Comparison of ENCODE assay signal across 23 cellular contexts in the genomic region with DNA sequence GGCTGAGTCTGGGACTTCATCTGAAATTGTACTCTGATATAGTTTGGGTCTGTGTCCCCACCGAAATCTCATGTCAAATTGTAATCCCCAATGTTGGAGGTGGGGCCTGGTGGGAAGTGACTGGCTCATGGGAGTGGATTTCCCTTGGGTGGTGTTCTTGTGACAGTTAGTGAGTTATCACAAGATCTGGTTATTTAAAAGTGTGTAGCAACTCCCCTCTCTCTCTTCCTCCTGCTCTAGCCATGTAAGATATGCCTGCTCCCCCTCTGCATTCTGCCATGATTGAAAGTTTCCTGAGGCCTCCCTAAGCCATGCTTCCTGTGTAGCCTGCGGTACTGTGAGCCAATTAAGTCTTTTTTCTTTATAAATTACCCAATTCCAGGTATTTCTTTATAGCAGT.
DNase-seq lines count a peak whose midpoint lies in the region; TF ChIP-seq lines count a peak whose summit lies in the region.
"Had no signal": no experiment of that assay in that cellular context is flagged by ENCODE, and none has a peak within 500 bp of the region (broad histone marks: within the 10 kb centered on the region; RNA-seq: fewer than 3 reads in every experiment).

No MANE protein-coding gene starts in this region.

- H2BK12ac ChIP-seq in mesenchymal stem cell (ENCODE audit: low read length in 2 of 2) = no peak overlapping the region

- no peaks in the 10 kb centered on the region for H3K9me2 ChIP-seq in Karpas-422 (replicated peaks; ENCODE audit: insufficient read depth, low read length)
- H3K9me2 ChIP-seq: SK-N-SH had no signal

- H3K27ac Mint-ChIP-seq in neural crest cell (ENCODE audit: unreplicated experiment) = peak overlapping the region; percentile 30
- H3K27ac Mint-ChIP-seq: CD4-positive, alpha-beta memory T cell; GM23338 had no signal

- H3K27ac ChIP-seq in A673 (ENCODE audit: low read depth, low read length, poor library complexity, severe bottlenecking) = no peak overlapping the region
- H3K27ac ChIP-seq in Karpas-422 (ENCODE audit: low read length) = no peak overlapping the region
- H3K27ac ChIP-seq in esophagus muscularis mucosa (replicated peaks in 1 of 4) = no peak overlapping the region
- H3K27ac ChIP-seq in mesenchymal stem cell (ENCODE audit: low read length, poor library complexity, severe bottlenecking) = no peak overlapping the region
- H3K27ac ChIP-seq: BLaER1 treated with 17β-estradiol and CSF1 and Interleukin-3, amounts not matched to agents 10 nM and 100 nM had no signal

- peak; percentile 33 for DNase-seq in A673 (ENCODE audit: low spot score)
- DNase-seq in MV-4-11 (lab: John Stamatoyannopoulos, UW) = peak; percentile 5
- DNase-seq in UCSD-AML1 (lab: John Stamatoyannopoulos, UW; ENCODE audit: unreplicated experiment) = peak; percentile 36
- DNase-seq in neural crest cell (ENCODE audit: low read depth, low spot score) = no peak
- no peak for DNase-seq in Karpas-422
- DNase-seq in esophagus muscularis mucosa (ENCODE audit: extremely low spot score) = no peak
- no peak for DNase-seq in mesenchymal stem cell
- DNase-seq: AML-193; Caco-2; CD4-positive, alpha-beta memory T cell; H9; KBM-7; MG63; NCI-H1105 treated with DMSO at 0.1 percent for 48 hours; NCI-H146; NCI-H2029; NCI-H446; NCI-H524 treated with DMSO at 0.1 percent for 48 hours; SIG-M5; SK-N-SH; SW 1271 had no signal

- no peaks in the 10 kb centered on the region for H3K27me3 ChIP-seq in A673 (replicated peaks; ENCODE audit: insufficient read depth, low read depth, low read length, poor library complexity)
- no peaks in the 10 kb centered on the region for H3K27me3 ChIP-seq in Karpas-422 (ENCODE audit: low read length)
- no peaks in the 10 kb centered on the region for H3K27me3 ChIP-seq in esophagus muscularis mucosa
- no peaks in the 10 kb centered on the region for H3K27me3 ChIP-seq in mesenchymal stem cell (ENCODE audit: control insufficient read depth in 1 of 2, insufficient read depth in 1 of 2, low read length in 2 of 2)
- H3K27me3 ChIP-seq: BLaER1 treated with 17β-estradiol and CSF1 and Interleukin-3, amounts not matched to agents 10 nM and 100 nM; MG63 had no signal

- no peak overlapping the region for H2BK120ac ChIP-seq in mesenchymal stem cell (ENCODE audit: low read depth, low read length)

- no peaks in the 10 kb centered on the region for H3K36me3 ChIP-seq in A673 (ENCODE audit: insufficient read depth, low read length, poor library complexity, severe bottlenecking)
- no peaks in the 10 kb centered on the region for H3K36me3 ChIP-seq in Karpas-422 (ENCODE audit: insufficient read depth, low read length)
- H3K36me3 ChIP-seq in esophagus muscularis mucosa = no peaks in the 10 kb centered on the region
- no peaks in the 10 kb centered on the region for H3K36me3 ChIP-seq in mesenchymal stem cell (ENCODE audit: control insufficient read depth in 1 of 2, insufficient read depth in 2 of 2, low read depth in 1 of 2, low read length in 2 of 2)
- H3K36me3 ChIP-seq: BLaER1 treated with 17β-estradiol and CSF1 and Interleukin-3, amounts not matched to agents 10 nM and 100 nM; MG63 had no signal

- no peaks in the 10 kb centered on the region for H3K9me3 ChIP-seq in A673 (ENCODE audit: low read depth, low read length, poor library complexity, severe bottlenecking)
- H3K9me3 ChIP-seq in Karpas-422 (ENCODE audit: low read length) = no peaks in the 10 kb centered on the region
- no peaks in the 10 kb centered on the region for H3K9me3 ChIP-seq in esophagus muscularis mucosa
- H3K9me3 ChIP-seq in mesenchymal stem cell (ENCODE audit: control insufficient read depth, low read length) = no peaks in the 10 kb centered on the region
- H3K9me3 ChIP-seq: BLaER1 treated with 17β-estradiol and CSF1 and Interleukin-3, amounts not matched to agents 10 nM and 100 nM; Caco-2; MG63; SK-N-SH had no signal

- no peak for TF ChIP-seq EP300 in esophagus muscularis mucosa (IDR thresholded peaks at IDR 0.05)

- intact Hi-C loops in A673 (cut with micrococcal nuclease; ENCODE audit: unreplicated experiment) (no loop called here), esophagus muscularis mucosa (cut with DNase I) (no loop called here)

- peaks cover 3% of the 10 kb centered on the region for H3K9me3 Mint-ChIP-seq in neural crest cell
- H3K9me3 Mint-ChIP-seq: CD4-positive, alpha-beta memory T cell had no signal

- H2BK5ac ChIP-seq in mesenchymal stem cell (ENCODE audit: low read depth, low read length, poor library complexity, severe bottlenecking) = no peak overlapping the region

- H3K9ac ChIP-seq in Karpas-422 (ENCODE audit: low read length) (no peak overlapping the region), mesenchymal stem cell (ENCODE audit: low read length) (no peak overlapping the region)
- H3K9ac ChIP-seq: BLaER1 treated with 17β-estradiol and CSF1 and Interleukin-3, amounts not matched to agents 10 nM and 100 nM; SK-N-SH had no signal

- no peaks in the 10 kb centered on the region for H3K79me2 ChIP-seq in Karpas-422 (ENCODE audit: low read length)

- no peaks in the 10 kb centered on the region for H3K27me3 Mint-ChIP-seq in neural crest cell (ENCODE audit: low read depth)
- H3K27me3 Mint-ChIP-seq: CD4-positive, alpha-beta memory T cell had no signal

- H3K36me3 Mint-ChIP-seq in neural crest cell (ENCODE audit: low read depth) = no peaks in the 10 kb centered on the region
- H3K36me3 Mint-ChIP-seq: CD4-positive, alpha-beta memory T cell had no signal

- H3K4me1 Mint-ChIP-seq in neural crest cell = peaks cover 7% of the 10 kb centered on the region
- H3K4me1 Mint-ChIP-seq: GM23338 had no signal

- H3K4me3 ChIP-seq in A673 (ENCODE audit: low read depth, low read length, poor library complexity, severe bottlenecking) = no peak overlapping the region
- no peak overlapping the region for H3K4me3 ChIP-seq in Karpas-422 (ENCODE audit: low read length)
- H3K4me3 ChIP-seq in esophagus muscularis mucosa = no peak overlapping the region
- H3K4me3 ChIP-seq in mesenchymal stem cell (ENCODE audit: insufficient read depth in 1 of 2, low read depth in 1 of 2, low read length in 2 of 2) = no peak overlapping the region
- H3K4me3 ChIP-seq: BLaER1 treated with 17β-estradiol and CSF1 and Interleukin-3, amounts not matched to agents 10 nM and 100 nM; GM23338; MG63 had no signal

- TF ChIP-seq CTCF in A673 (conservative IDR thresholded peaks at IDR 0.05; ENCODE audit: low read depth, low read length) (no peak), neural crest cell (conservative IDR thresholded peaks at IDR 0.05) (no peak), esophagus muscularis mucosa (IDR thresholded peaks at IDR 0.05) (no peak)

- CTCF ChIA-PET in A673 (lab: Charles Lee) = no interaction called here

- 72% methylated on average over 2 of the region's 2 CpGs for WGBS in esophagus muscularis mucosa
- 64% methylated on average over 2 of the region's 2 CpGs for WGBS in mesenchymal stem cell

- H3K4me1 ChIP-seq in A673 (ENCODE audit: insufficient read depth, low read length, poor library complexity, severe bottlenecking) (peaks cover 12% of the 10 kb centered on the region), Karpas-422 (ENCODE audit: low read length) (no peaks in the 10 kb centered on the region), esophagus muscularis mucosa (peaks cover 0 to 5% (median under 1%) of the 10 kb centered on the region in 4 donors), mesenchymal stem cell (ENCODE audit: control insufficient read depth, insufficient read depth, low read depth, low read length) (peaks cover 2% of the 10 kb centered on the region)
- H3K4me1 ChIP-seq: BLaER1 treated with 17β-estradiol and CSF1 and Interleukin-3, amounts not matched to agents 10 nM and 100 nM; Caco-2 had no signal

- H2AFZ ChIP-seq in Karpas-422 (ENCODE audit: low read length) (no peak overlapping the region), mesenchymal stem cell (ENCODE audit: low read depth, low read length) (no peak overlapping the region)
- H2AFZ ChIP-seq: GM23338 had no signal

- no peak overlapping the region for H3K4me2 ChIP-seq in Karpas-422 (ENCODE audit: low read depth, low read length, poor library complexity, severe bottlenecking)
- no peak overlapping the region for H3K4me2 ChIP-seq in mesenchymal stem cell (ENCODE audit: low read length, poor library complexity, severe bottlenecking)
- H3K4me2 ChIP-seq: BLaER1 treated with 17β-estradiol and CSF1 and Interleukin-3, amounts not matched to agents 10 nM and 100 nM; GM23338; SK-N-SH had no signal

- H3K4me3 Mint-ChIP-seq in neural crest cell = no peak overlapping the region
- H3K4me3 Mint-ChIP-seq: CD4-positive, alpha-beta memory T cell; GM23338; H9 had no signal

- BruUV-seq in A673 (replicated peaks; lab: Mats Ljungman, UMichigan) = no TSS peak

- no peak overlapping the region for H3K14ac ChIP-seq in mesenchymal stem cell (ENCODE audit: low read length in 2 of 2)

- no peak overlapping the region for H3K4ac ChIP-seq in mesenchymal stem cell (ENCODE audit: low read depth in 1 of 2, low read length in 2 of 2)

- no peak overlapping the region for H2BK15ac ChIP-seq in mesenchymal stem cell (ENCODE audit: low read depth, poor library complexity, severe bottlenecking)

- H3K23ac ChIP-seq in mesenchymal stem cell (ENCODE audit: low read length in 2 of 2) = no peak overlapping the region

- H4K8ac ChIP-seq in mesenchymal stem cell (ENCODE audit: low read length) = no peak overlapping the region

- no peaks in the 10 kb centered on the region for H3K79me1 ChIP-seq in mesenchymal stem cell (replicated peaks; ENCODE audit: low read length, poor library complexity, severe bottlenecking)

- H2AK5ac ChIP-seq in mesenchymal stem cell (ENCODE audit: low read length, severe bottlenecking) = no peak overlapping the region

- no peak overlapping the region for H4K91ac ChIP-seq in mesenchymal stem cell (ENCODE audit: low read length)

- no peak overlapping the region for H3K18ac ChIP-seq in mesenchymal stem cell (ENCODE audit: low read depth in 1 of 2, low read length in 2 of 2)

- no peak for TF ChIP-seq POLR2A in esophagus muscularis mucosa (IDR thresholded peaks at IDR 0.05; ENCODE audit: low read depth)

- POLR2A ChIA-PET in A673 (lab: Charles Lee; ENCODE audit: low non-redundant PET) = no interaction called here

- H4K20me1 ChIP-seq in Karpas-422 (ENCODE audit: insufficient read depth, low read depth, low read length) = no peaks in the 10 kb centered on the region
- H4K20me1 ChIP-seq: BLaER1 treated with 17β-estradiol and CSF1 and Interleukin-3, amounts not matched to agents 10 nM and 100 nM had no signal

Comparison
In these comparisons a context has a peak if more than half of its experiments do, and no peak if none do; other contexts are left out.
1. DNase-seq: peak in A673 (single experiment), MV-4-11 (single experiment) and UCSD-AML1 (single experiment); none in neural crest cell (single experiment), Karpas-422 (single experiment), esophagus muscularis mucosa (single experiment) and mesenchymal stem cell (single experiment).